ENCODE assay signal across 17 cellular contexts in genomic region chr6:8066108-8066507, GRCh38. TPM values are rescaled to one million over a fixed set of nuclear protein-coding genes. Genes with fewer than 3 reads are reported as not detected.
DNase-seq lines count a peak whose midpoint lies in the region; ATAC-seq, FAIRE-seq and TF ChIP-seq lines count a peak whose summit lies in the region.
"Had no signal": no experiment of that assay in that cellular context is flagged by ENCODE, and none has a peak within 500 bp of the region (broad histone marks: within the 10 kb centered on the region; RNA-seq: fewer than 3 reads in every experiment).

No MANE protein-coding gene starts in this region.

- ATAC-seq in WTC11 (0 out of 2 replicates have a peak, but pooled peaks have one; percentile 9), GM18861 (IDR thresholded peaks at IDR 0.05; ENCODE audit: unreplicated experiment) (no peak)
- ATAC-seq: pancreas had no signal

- CTCF ChIA-PET in WTC11 (lab: Charles Lee): interaction anchor here (0.5 to 1.1 kb wide), 2 partner anchors 24 to 74 kb away, joined by 3 read pairs; no protein-coding TSS in a partner anchor

- TF ChIP-seq CTCF in GM13976 (IDR thresholded peaks at IDR 0.05; ENCODE audit: borderline replicate concordance, control extremely low read depth, extremely low read depth, insufficient read depth, missing control alignments): peak; percentile 6
- TF ChIP-seq CTCF in WTC11 (IDR thresholded peaks at IDR 0.05): no peak
- peak; percentile 7 for TF ChIP-seq CTCF in kidney epithelial cell (IDR thresholded peaks at IDR 0.05; ENCODE audit: insufficient read depth, low read length, poor library complexity, severe bottlenecking)
- no peak for TF ChIP-seq CTCF in right atrium auricular region (IDR thresholded peaks at IDR 0.05)

- peaks cover 3% of the 10 kb centered on the region; the same call in 1 of the 2 replicates for H3K36me3 Mint-ChIP-seq in WTC11
- H3K36me3 Mint-ChIP-seq: activated naive CD4-positive, alpha-beta T cell treated with anti-CD3 and anti-CD28 coated beads, Interleukin-2, amount 50 U/mL, for 72 hours had no signal

- peaks cover 32% of the 10 kb centered on the region for H3K4me1 Mint-ChIP-seq in WTC11

- H3K36me3 ChIP-seq in kidney epithelial cell (ENCODE audit: control insufficient read depth, insufficient read depth, low read length) (no peaks in the 10 kb centered on the region), right atrium auricular region (peaks cover 7% of the 10 kb centered on the region)
- H3K36me3 ChIP-seq: pancreas had no signal

- in situ Hi-C loops in GM13976 (cut with MboI; ENCODE audit: low sequenced_read_pairs, unreplicated experiment): no loop called here

- no peak overlapping the region for H3K27ac Mint-ChIP-seq in WTC11

- peaks cover 0 to 6% of the 10 kb centered on the region in 2 donors for H3K4me1 ChIP-seq in right atrium auricular region

- DNase-seq in NCI-H2227 (lab: John Stamatoyannopoulos, UW; ENCODE audit: unreplicated experiment): peak; percentile 15
- DNase-seq in NCI-H2227 treated with DMSO at 0.1 percent for 48 hours (lab: John Stamatoyannopoulos, UW): no peak
- no peak for DNase-seq in GM13976 (ENCODE audit: low spot score)
- no peak for DNase-seq in WTC11 (ENCODE audit: low spot score)
- no peak for DNase-seq in kidney epithelial cell (ENCODE audit: low read depth)
- no peak for DNase-seq in right atrium auricular region (ENCODE audit: low spot score)
- no peak for DNase-seq in GM19239 (ENCODE audit: insufficient read length, low spot score)
- DNase-seq: activated CD4-positive, alpha-beta T cell treated with anti-CD3 and anti-CD28 coated beads, Interleukin-2, amount 50 U/mL, for 1 hour; Calu3; esophagus squamous epithelium; KG1; NCI-H187; pancreas had no signal

- H3K27ac ChIP-seq in right atrium auricular region: no peak overlapping the region
- H3K27ac ChIP-seq: esophagus squamous epithelium, pancreas had no signal

- no peaks in the 10 kb centered on the region for H3K9me3 Mint-ChIP-seq in WTC11
- H3K9me3 Mint-ChIP-seq: activated naive CD4-positive, alpha-beta T cell treated with anti-CD3 and anti-CD28 coated beads, Interleukin-2, amount 50 U/mL, for 72 hours had no signal

- POLR2A ChIA-PET in WTC11 (lab: Charles Lee): interaction anchor here (1.1 kb wide), 1 partner anchor 37 kb away, joined by 3 read pairs; the partner anchor contains the start of gene EEF1E1

- no peak for FAIRE-seq in GM19239 (lab: Jason Lieb, UNC)
- FAIRE-seq: A204.1, colon, pancreas had no signal

- H3K27me3 ChIP-seq in kidney epithelial cell (ENCODE audit: control insufficient read depth, insufficient read depth, low read length) (no peaks in the 10 kb centered on the region), right atrium auricular region (no peaks in the 10 kb centered on the region)
- H3K27me3 ChIP-seq: esophagus squamous epithelium, pancreas had no signal

- H3K9me3 ChIP-seq in right atrium auricular region: no peaks in the 10 kb centered on the region
- H3K9me3 ChIP-seq: esophagus squamous epithelium, pancreas had no signal

- H3K27me3 Mint-ChIP-seq in WTC11 (ENCODE audit: low read depth): no peaks in the 10 kb centered on the region

- H3K4me3 Mint-ChIP-seq in WTC11: no peak overlapping the region

- H3K4me3 ChIP-seq in kidney epithelial cell (ENCODE audit: low read depth, low read length): no peak overlapping the region
- H3K4me3 ChIP-seq in right atrium auricular region: no peak overlapping the region
- H3K4me3 ChIP-seq: esophagus squamous epithelium, pancreas had no signal

TF ChIP-seq in WTC11, 78 proteins besides CTCF, POLR2A, EP300 and RAD21:
- no peak for TF ChIP-seq PREB (CRISPR knock-in tag; IDR thresholded peaks at IDR 0.05; ENCODE audit: borderline replicate concordance)
- TF ChIP-seq USF2 (CRISPR knock-in tag; IDR thresholded peaks at IDR 0.05): no peak
- no peak for TF ChIP-seq ETV6 (CRISPR knock-in tag; IDR thresholded peaks at IDR 0.05)
- TF ChIP-seq IRF1 (CRISPR knock-in tag; IDR thresholded peaks at IDR 0.05): no peak
- no peak for TF ChIP-seq ZNF317 (CRISPR knock-in tag; IDR thresholded peaks at IDR 0.05; ENCODE audit: borderline replicate concordance, low read depth)
- TF ChIP-seq NR3C1 (CRISPR knock-in tag; conservative IDR thresholded peaks at IDR 0.05; ENCODE audit: low read depth): no peak
- no peak for TF ChIP-seq JAZF1 (CRISPR knock-in tag; IDR thresholded peaks at IDR 0.05)
- TF ChIP-seq CBFB (CRISPR knock-in tag; IDR thresholded peaks at IDR 0.05; ENCODE audit: low read depth): no peak
- TF ChIP-seq FOXP1 (CRISPR knock-in tag; IDR thresholded peaks at IDR 0.05; ENCODE audit: borderline replicate concordance): no peak
- no peak for TF ChIP-seq TEAD4 (CRISPR knock-in tag; IDR thresholded peaks at IDR 0.05)
- no peak for TF ChIP-seq USF1 (CRISPR knock-in tag; IDR thresholded peaks at IDR 0.05)
- no peak for TF ChIP-seq HMGXB4 (CRISPR knock-in tag; IDR thresholded peaks at IDR 0.05)

RNA-seq across cellular contexts. Expression of gene BLOC1S5, which starts 1.9 kb away (rescaled TPM):
- total RNA-seq in WTC11 (2021): 15.6 to 18.9 TPM (median 17.9 TPM) in 3 replicates
- 14.8 and 22.0 TPM in 2 replicates for total RNA-seq in kidney epithelial cell
- total RNA-seq in right atrium auricular region: 1 to 10 TPM; 7.3 to 7.8 TPM

RNA-seq across cellular contexts. Expression of gene EEF1E1, which starts 36.2 kb away (rescaled TPM):
- total RNA-seq in WTC11 (2021) (68.6 to 89.2 TPM (median 76.0 TPM) in 3 replicates), kidney epithelial cell (52.6 and 54.5 TPM in 2 replicates), right atrium auricular region (10 to 100 TPM; 12.6 to 20.6 TPM)

Comparison
In these comparisons a context has a peak if more than half of its experiments do, and no peak if none do; other contexts are left out.
1. CTCF ChIP-seq: peak in GM13976 (single experiment) and kidney epithelial cell (single experiment); none in WTC11 (single experiment) and right atrium auricular region (0 of 2).